In the genomic region with DNA sequence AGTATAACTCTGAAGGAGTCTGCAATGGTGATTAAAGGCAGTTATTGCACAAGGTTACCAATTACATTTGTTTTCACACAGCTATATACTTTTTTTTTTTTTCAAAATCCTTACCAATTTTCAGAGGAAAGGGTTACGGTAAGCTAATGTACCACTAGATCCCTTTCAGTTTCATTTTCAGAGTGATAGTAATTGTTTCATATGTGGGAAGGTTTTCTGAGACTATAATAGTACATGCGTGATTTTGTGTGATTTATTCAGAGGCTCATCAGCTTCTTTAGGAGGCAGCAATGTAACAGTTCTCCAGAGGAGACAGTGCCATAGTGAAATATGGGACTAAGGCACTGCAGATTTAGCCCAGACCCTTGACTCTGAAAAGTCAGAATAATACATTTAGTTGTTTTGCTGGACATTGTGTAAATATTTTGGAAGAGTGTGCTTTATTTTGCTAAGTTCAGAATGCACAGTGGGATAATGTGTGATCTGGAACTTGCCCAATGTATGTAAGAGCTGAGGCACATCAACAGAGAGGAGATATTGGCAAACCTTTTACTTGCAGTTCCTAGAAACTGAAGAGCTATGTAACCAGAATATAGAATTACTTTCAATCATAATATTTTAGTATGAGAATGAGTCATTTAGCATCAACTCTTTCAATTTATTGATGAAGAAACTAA, we compare ENCODE assay signal across 9 cellular contexts.
DNase-seq lines count a peak whose midpoint lies in the region; ATAC-seq and TF ChIP-seq lines count a peak whose summit lies in the region.
"Had no signal": no experiment of that assay in that cellular context is flagged by ENCODE, and none has a peak within 500 bp of the region (broad histone marks: within the 10 kb centered on the region; RNA-seq: fewer than 3 reads in every experiment).

No MANE protein-coding gene starts in this region.

- DNase-seq in LHCN-M2 (ENCODE audit: low read depth) (peak; percentile 4), left lung (no peak), aorta (no peak), testis (no peak), endodermal cell (no peak), ureter (ENCODE audit: low spot score) (no peak)

- no peak for TF ChIP-seq CTCF in left lung (IDR thresholded peaks at IDR 0.05)
- TF ChIP-seq CTCF in testis (IDR thresholded peaks at IDR 0.05) = no peak
- no peak for TF ChIP-seq CTCF in endodermal cell (conservative IDR thresholded peaks at IDR 0.05)

- no peaks in the 10 kb centered on the region for H3K4me1 ChIP-seq in left lung
- no peaks in the 10 kb centered on the region for H3K4me1 ChIP-seq in aorta (ENCODE audit: control insufficient read depth in 1 of 2, insufficient read depth in 2 of 2, low read length in 2 of 2)
- H3K4me1 ChIP-seq in testis = no peaks in the 10 kb centered on the region
- no peaks in the 10 kb centered on the region for H3K4me1 ChIP-seq in endodermal cell (ENCODE audit: control insufficient read depth, insufficient read depth, low read length)

- H3K36me3 ChIP-seq in left lung (no peaks in the 10 kb centered on the region), aorta (ENCODE audit: control insufficient read depth in 1 of 2, insufficient read depth in 2 of 2, low read length in 1 of 2) (no peaks in the 10 kb centered on the region), testis (ENCODE audit: low read depth, missing control alignments) (no peaks in the 10 kb centered on the region), endodermal cell (ENCODE audit: control insufficient read depth, insufficient read depth, low read length) (no peaks in the 10 kb centered on the region)

- no peaks in the 10 kb centered on the region for H3K36me3 Mint-ChIP-seq in endodermal cell (ENCODE audit: low read depth)

- H3K27ac ChIP-seq in left lung (no peak overlapping the region), aorta (ENCODE audit: low read depth in 1 of 2, low read length in 2 of 2) (no peak overlapping the region), testis (no peak overlapping the region), endodermal cell (ENCODE audit: low read depth, low read length) (no peak overlapping the region)
- H3K27ac ChIP-seq: epithelial cell of prostate had no signal

- H3K4me3 Mint-ChIP-seq in endodermal cell = no peak overlapping the region

- no peak overlapping the region for H3K27ac Mint-ChIP-seq in endodermal cell

- ATAC-seq in GM18498 (IDR thresholded peaks at IDR 0.05; ENCODE audit: unreplicated experiment) (peak; percentile 83), GM21528 (IDR thresholded peaks at IDR 0.05; ENCODE audit: low FRiP score, unreplicated experiment) (peak; percentile 88), left lung (peak; percentile 44), aorta (ENCODE audit: low FRiP score) (no peak)

- peaks cover 2% of the 10 kb centered on the region for H3K4me1 Mint-ChIP-seq in endodermal cell

- intact Hi-C loops in left lung (cut with DNase I) (no loop called here), aorta (cut with DNase I) (no loop called here), testis (cut with DNase I; ENCODE audit: low total_unique reads) (no loop called here)

- H3K27me3 ChIP-seq in left lung (no peaks in the 10 kb centered on the region), aorta (ENCODE audit: control insufficient read depth in 1 of 2, insufficient read depth in 2 of 2, low read length in 1 of 2) (no peaks in the 10 kb centered on the region), testis (no peaks in the 10 kb centered on the region), endodermal cell (ENCODE audit: control insufficient read depth, insufficient read depth, low read length, poor library complexity, severe bottlenecking) (no peaks in the 10 kb centered on the region)

- H3K9me3 ChIP-seq in left lung (no peaks in the 10 kb centered on the region), aorta (ENCODE audit: control insufficient read depth, low read length) (no peaks in the 10 kb centered on the region), testis (no peaks in the 10 kb centered on the region), endodermal cell (ENCODE audit: control insufficient read depth, low read length) (no peaks in the 10 kb centered on the region)

- TF ChIP-seq POLR2A in testis (IDR thresholded peaks at IDR 0.05) = no peak

- H3K4me3 ChIP-seq in left lung (peak overlapping the region in 1 of 2 donors; percentile 3), aorta (ENCODE audit: low read length in 2 of 2) (no peak overlapping the region), testis (no peak overlapping the region), endodermal cell (ENCODE audit: low read length) (no peak overlapping the region)

- WGBS in aorta, 2 donors = 27 to 39% methylated on average over 2 of the region's 2 CpGs
- WGBS in testis, 2 donors = 32 to 37% methylated on average over 2 of the region's 2 CpGs
- 98% methylated on average over 2 of the region's 2 CpGs; no CpG with 5 or more reads in 1 of the 2 experiments for WGBS in endodermal cell (ENCODE audit: insufficient coverage in 1 of 2, insufficient read length in 1 of 2), 2 experiments

- H3K27me3 Mint-ChIP-seq in endodermal cell (ENCODE audit: insufficient read depth) = no peaks in the 10 kb centered on the region

- no peak overlapping the region for H3K9ac ChIP-seq in endodermal cell (ENCODE audit: extremely low read depth, low read length, poor library complexity, severe bottlenecking)

- no peaks in the 10 kb centered on the region for H3K9me3 Mint-ChIP-seq in endodermal cell
